8 cellular contexts compared by ENCODE assay signal in genomic region chr9:89999176-89999533, GRCh38.
DNase-seq lines count a peak whose midpoint lies in the region; ATAC-seq and TF ChIP-seq lines count a peak whose summit lies in the region.

No MANE protein-coding gene starts in this region.

- H3K27me3 ChIP-seq in body of pancreas = no peaks in the 10 kb centered on the region
- no peaks in the 10 kb centered on the region for H3K27me3 ChIP-seq in mucosa of rectum (ENCODE audit: control insufficient read depth in 2 of 2, insufficient read depth in 2 of 2, low read length in 2 of 2)
- no peaks in the 10 kb centered on the region for H3K27me3 ChIP-seq in vagina

- H3K4me3 ChIP-seq in body of pancreas (no peak overlapping the region), mucosa of rectum (ENCODE audit: low read length in 2 of 2) (peak overlapping the region; percentile 9 to 68), vagina (no peak overlapping the region)

- peaks cover 13% of the 10 kb centered on the region for H3K27me3 Mint-ChIP-seq in activated naive CD4-positive, alpha-beta T cell treated with anti-CD3 and anti-CD28 coated beads, Interleukin-2, amount 10 ng/mL, durations not matched to agents 7 days and 5 days

- H3K4me1 Mint-ChIP-seq in activated naive CD4-positive, alpha-beta T cell treated with anti-CD3 and anti-CD28 coated beads, Interleukin-2, amount 10 ng/mL, durations not matched to agents 7 days and 5 days = peaks cover 27% of the 10 kb centered on the region

- no peak overlapping the region for H3K4me3 Mint-ChIP-seq in activated naive CD4-positive, alpha-beta T cell treated with anti-CD3 and anti-CD28 coated beads, Interleukin-2, amount 10 ng/mL, durations not matched to agents 7 days and 5 days

- TF ChIP-seq POLR2A in body of pancreas (IDR thresholded peaks at IDR 0.05) = no peak
- no peak for TF ChIP-seq POLR2A in vagina (IDR thresholded peaks at IDR 0.05)

- peak overlapping the region; percentile 57 to 63 for H3K9ac ChIP-seq in mucosa of rectum (ENCODE audit: low read depth in 1 of 2, low read length in 2 of 2)

- TF ChIP-seq CTCF in body of pancreas (IDR thresholded peaks at IDR 0.05) (no peak), vagina (IDR thresholded peaks at IDR 0.05) (no peak)

- H3K36me3 ChIP-seq in body of pancreas (replicated peaks in 1 of 2; ENCODE audit: insufficient read depth in 1 of 2, low read depth in 2 of 2) = no peaks in the 10 kb centered on the region
- H3K36me3 ChIP-seq in mucosa of rectum (ENCODE audit: control insufficient read depth in 2 of 2, insufficient read depth in 2 of 2, low read length in 2 of 2) = no peaks in the 10 kb centered on the region
- no peaks in the 10 kb centered on the region for H3K36me3 ChIP-seq in vagina

- H3K4me1 ChIP-seq in body of pancreas (peaks cover 59% of the 10 kb centered on the region), mucosa of rectum (ENCODE audit: control insufficient read depth in 2 of 2, insufficient read depth in 2 of 2, low read length in 2 of 2) (peaks cover 34 to 39% of the 10 kb centered on the region in 2 donors), vagina (peaks cover 61% of the 10 kb centered on the region)

- WGBS in body of pancreas, 2 donors = 12% methylated on average over 3 of the region's 3 CpGs; no CpG with 5 or more reads in 1 of the 2 donors

- CTCF ChIA-PET in activated naive CD4-positive, alpha-beta T cell treated with anti-CD3 and anti-CD28 coated beads, Interleukin-2, amount 10 ng/mL, durations not matched to agents 7 days and 5 days (lab: Charles Lee) = interaction anchor here (0.7 to 3.5 kb wide), 7 partner anchors 11 to 401 kb away, joined by 3 to 33 read pairs (median 6); no protein-coding TSS in a partner anchor

- peak overlapping the region; percentile 93 for H3K27ac Mint-ChIP-seq in activated naive CD4-positive, alpha-beta T cell treated with anti-CD3 and anti-CD28 coated beads, Interleukin-2, amount 10 ng/mL, durations not matched to agents 7 days and 5 days

- no peaks in the 10 kb centered on the region for H3K36me3 Mint-ChIP-seq in activated naive CD4-positive, alpha-beta T cell treated with anti-CD3 and anti-CD28 coated beads, Interleukin-2, amount 10 ng/mL, durations not matched to agents 7 days and 5 days

- H3K27ac ChIP-seq in body of pancreas (peak overlapping the region; percentile 92 to 95 (median 94)), mucosa of rectum (ENCODE audit: low read depth in 2 of 2, low read length in 2 of 2) (peak overlapping the region; percentile 88 to 93), vagina (peak overlapping the region; percentile 90)

- no peaks in the 10 kb centered on the region for H3K9me3 Mint-ChIP-seq in activated naive CD4-positive, alpha-beta T cell treated with anti-CD3 and anti-CD28 coated beads, Interleukin-2, amount 10 ng/mL, durations not matched to agents 7 days and 5 days

- H3K9me3 ChIP-seq in body of pancreas (no peaks in the 10 kb centered on the region), mucosa of rectum (ENCODE audit: control insufficient read depth in 2 of 2, low read length in 2 of 2) (no peaks in the 10 kb centered on the region), vagina (no peaks in the 10 kb centered on the region)

- ATAC-seq in body of pancreas = peak; percentile 84

- DNase-seq in activated naive CD4-positive, alpha-beta T cell treated with anti-CD3 and anti-CD28 coated beads, Interleukin-2, amount 10 ng/mL, durations not matched to agents 7 days and 5 days = no peak
- no peak for DNase-seq in activated naive CD4-positive, alpha-beta T cell treated with Interleukin-2 at 50 U/mL for 16 hours
- DNase-seq in body of pancreas (peak; percentile 87 to 93 (median 92)), vagina (ENCODE audit: extremely low spot score in 2 of 2) (peak in 1 of 2 donors; percentile 91), hippocampal formation (lab: John Stamatoyannopoulos, UW) (no peak), A172 (ENCODE audit: low spot score) (no peak), mesenteric fat pad (ENCODE audit: low spot score) (no peak)

- intact Hi-C loops in body of pancreas (cut with DNase I) (loop anchor here (5.0 to 10.0 kb wide), 2 partner anchors 103 to 374 kb away; no protein-coding TSS in a partner anchor), vagina (cut with DNase I) (loop anchor here (10.0 kb wide), 1 partner anchor 124 kb away; no protein-coding TSS in a partner anchor)

Comparison
In these comparisons a context has a peak if more than half of its experiments do, and no peak if none do; other contexts are left out.
1. DNase-seq: peak in body of pancreas (4 of 4); none in activated naive CD4-positive, alpha-beta T cell treated with anti-CD3 and anti-CD28 coated beads, Interleukin-2, amount 10 ng/mL, durations not matched to agents 7 days and 5 days (single experiment), activated naive CD4-positive, alpha-beta T cell treated with Interleukin-2 at 50 U/mL for 16 hours (single experiment), hippocampal formation (0 of 2), A172 (single experiment) and mesenteric fat pad (single experiment).
2. H3K4me3 ChIP-seq: peak in mucosa of rectum (2 of 2); none in body of pancreas (0 of 2) and vagina (0 of 2).
3. Peak in every context shown above with its lines, with median percentiles within 50 percentile points of each other: H3K27ac ChIP-seq.